8 cellular contexts compared by ENCODE assay signal in genomic region chr22:38172489-38173155, GRCh38. TPM values are rescaled to one million over a fixed set of nuclear protein-coding genes. Genes with fewer than 3 reads are reported as not detected.
A peak's percentile ranks its signal among the peaks of the same experiment; 100 is the strongest.
DNase-seq lines count a peak whose midpoint lies in the region; ATAC-seq and TF ChIP-seq lines count a peak whose summit lies in the region.

No MANE protein-coding gene starts in this region.

- no peak overlapping the region for H3K9ac ChIP-seq in mesendoderm (ENCODE audit: low read length)

- H4K8ac ChIP-seq in mesendoderm (ENCODE audit: low read depth, low read length): no peak overlapping the region

- peak; percentile 32 for ATAC-seq in CD4-positive, alpha-beta T cell (ENCODE audit: poor library complexity)
- ATAC-seq in GM19463 (IDR thresholded peaks at IDR 0.05; ENCODE audit: unreplicated experiment) (no peak), GM18868 (IDR thresholded peaks at IDR 0.05; ENCODE audit: unreplicated experiment) (no peak)

- no peak overlapping the region for H3K4me3 Mint-ChIP-seq in CD4-positive, alpha-beta T cell

- H3K4me1 ChIP-seq in SJSA1 (replicated peaks): peaks cover 62% of the 10 kb centered on the region
- peaks cover 25% of the 10 kb centered on the region for H3K4me1 ChIP-seq in osteoblast (ENCODE audit: insufficient read depth, low read length)
- no peaks in the 10 kb centered on the region for H3K4me1 ChIP-seq in mesendoderm (ENCODE audit: control insufficient read depth, low read depth, low read length)

- no peaks in the 10 kb centered on the region for H3K79me1 ChIP-seq in mesendoderm (ENCODE audit: low read length)

- peak in 3 of 10 experiments; percentile 7 to 34 (median 14) for DNase-seq in CD4-positive, alpha-beta T cell
- DNase-seq in SJSA1 (ENCODE audit: low read depth in 1 of 2, low spot score in 2 of 2): peak; percentile 64 to 68
- DNase-seq in dermis blood vessel endothelial cell: peak; percentile 99
- DNase-seq in osteoblast (ENCODE audit: insufficient read length, low spot score, missing footprints): peak; percentile 46
- no peak for DNase-seq in hippocampal formation (lab: John Stamatoyannopoulos, UW)
- DNase-seq in mesendoderm: no peak

- peaks cover 7% of the 10 kb centered on the region for H3K4me1 Mint-ChIP-seq in CD4-positive, alpha-beta T cell (ENCODE audit: low read depth)

- intact Hi-C loops in CD4-positive, alpha-beta T cell (cut with DNase I, micrococcal nuclease): no loop called here

- H3K27ac Mint-ChIP-seq in CD4-positive, alpha-beta T cell: no peak overlapping the region

- H3K27ac ChIP-seq in CD4-positive, alpha-beta T cell (ENCODE audit: low read depth, low read length): no peak overlapping the region
- H3K27ac ChIP-seq in SJSA1 (peak overlapping the region; percentile 37), osteoblast (ENCODE audit: low read depth, low read length) (no peak overlapping the region), mesendoderm (ENCODE audit: low read depth, low read length) (no peak overlapping the region)

- H3K4me2 ChIP-seq in osteoblast (ENCODE audit: insufficient read depth, low read length): no peak overlapping the region
- H3K4me2 ChIP-seq in mesendoderm (ENCODE audit: low read length): no peak overlapping the region

- POLR2A ChIA-PET in CD4-positive, alpha-beta T cell (lab: Charles Lee): no interaction called here

- no peaks in the 10 kb centered on the region for H4K20me1 ChIP-seq in osteoblast (ENCODE audit: insufficient read depth, low read length)

- H2AK5ac ChIP-seq in mesendoderm (ENCODE audit: low read length): no peak overlapping the region

- no peak overlapping the region for H3K56ac ChIP-seq in mesendoderm (ENCODE audit: low read length)

- H3K23ac ChIP-seq in mesendoderm (ENCODE audit: low read length): no peak overlapping the region

- H3K4me3 ChIP-seq in SJSA1: no peak overlapping the region
- no peak overlapping the region for H3K4me3 ChIP-seq in osteoblast (ENCODE audit: insufficient read depth, low read length)
- H3K4me3 ChIP-seq in mesendoderm (ENCODE audit: low read length): no peak overlapping the region

- peak overlapping the region; percentile 0 for H2AFZ ChIP-seq in osteoblast (ENCODE audit: low read length)

- H3K79me2 ChIP-seq in osteoblast (ENCODE audit: insufficient read depth, low read length) (no peaks in the 10 kb centered on the region), mesendoderm (ENCODE audit: control insufficient read depth, insufficient read depth, low read length) (no peaks in the 10 kb centered on the region)

- H2BK120ac ChIP-seq in mesendoderm (ENCODE audit: low read depth, low read length): no peak overlapping the region

- no peak overlapping the region for H3K18ac ChIP-seq in mesendoderm (ENCODE audit: low read length)

- H3K9me3 ChIP-seq in CD4-positive, alpha-beta T cell (ENCODE audit: control insufficient read depth, low read length): no peaks in the 10 kb centered on the region
- H3K9me3 ChIP-seq in SJSA1 (replicated peaks): no peaks in the 10 kb centered on the region
- no peaks in the 10 kb centered on the region for H3K9me3 ChIP-seq in osteoblast (ENCODE audit: low read depth, low read length)

- H3K36me3 ChIP-seq in SJSA1 (no peaks in the 10 kb centered on the region), osteoblast (ENCODE audit: insufficient read depth, low read length) (no peaks in the 10 kb centered on the region), mesendoderm (ENCODE audit: control insufficient read depth, insufficient read depth, low read length) (no peaks in the 10 kb centered on the region)

- WGBS in mesendoderm (ENCODE audit: extremely low coverage, insufficient coverage, low lambda C conversion rate): no CpG with 5 or more reads among the region's 18 CpGs

- TF ChIP-seq CTCF in CD4-positive, alpha-beta T cell (IDR thresholded peaks at IDR 0.05): no peak
- TF ChIP-seq CTCF in osteoblast (IDR thresholded peaks at IDR 0.05; ENCODE audit: extremely low read depth, low read depth, low read length): no peak

- H2BK15ac ChIP-seq in mesendoderm (replicated peaks; ENCODE audit: low read depth): no peak overlapping the region

- CTCF ChIA-PET in CD4-positive, alpha-beta T cell (lab: Charles Lee): interaction anchor here (1.6 kb wide), 1 partner anchor 42 kb away, joined by 3 read pairs; no protein-coding TSS in a partner anchor

- no peaks in the 10 kb centered on the region for H3K27me3 Mint-ChIP-seq in CD4-positive, alpha-beta T cell

- H2BK5ac ChIP-seq in mesendoderm (ENCODE audit: low read length): no peak overlapping the region

- H4K5ac ChIP-seq in mesendoderm (ENCODE audit: low read length): no peak overlapping the region

- H3K36me3 Mint-ChIP-seq in CD4-positive, alpha-beta T cell (ENCODE audit: low read depth): peaks cover 14% of the 10 kb centered on the region

- no peaks in the 10 kb centered on the region for H3K9me3 Mint-ChIP-seq in CD4-positive, alpha-beta T cell

- no peak overlapping the region for H3K4ac ChIP-seq in mesendoderm (ENCODE audit: low read depth, low read length)

- H3K27me3 ChIP-seq in CD4-positive, alpha-beta T cell (ENCODE audit: control insufficient read depth, insufficient read depth, low read length): no peaks in the 10 kb centered on the region
- H3K27me3 ChIP-seq in SJSA1 (replicated peaks): no peaks in the 10 kb centered on the region
- no peaks in the 10 kb centered on the region for H3K27me3 ChIP-seq in osteoblast (ENCODE audit: insufficient read depth, low read length)
- H3K27me3 ChIP-seq in mesendoderm (ENCODE audit: insufficient read depth, low read length, poor library complexity): no peaks in the 10 kb centered on the region

RNA-seq across cellular contexts. Expression of gene PLA2G6, which starts 9.0 kb away (rescaled TPM):
- 10 to 100 TPM; 48.8 to 50.2 TPM for total RNA-seq in CD4-positive, alpha-beta T cell
- total RNA-seq in SJSA1 (2014; rRNA removed; shearing (Covaris generic)): 1.0 and 2.5 TPM in 2 replicates
- total RNA-seq in dermis blood vessel endothelial cell (4.6 and 10.6 TPM in 2 replicates), osteoblast (12.3 and 17.7 TPM in 2 replicates)
- 2.4 TPM for polyA plus RNA-seq in mesendoderm (2013, experiment 1 of 2)
- 2.4 TPM for polyA plus RNA-seq in mesendoderm (2013, experiment 2 of 2)

RNA-seq across cellular contexts. Expression of gene MAFF, which starts 29.2 kb away (rescaled TPM):
- total RNA-seq in CD4-positive, alpha-beta T cell: 10 to 100 TPM; 25.6 to 27.3 TPM
- 45.7 and 52.1 TPM in 2 replicates for total RNA-seq in SJSA1 (2014; rRNA removed; shearing (Covaris generic))
- 96.3 and 164 TPM in 2 replicates for total RNA-seq in dermis blood vessel endothelial cell
- 16.5 and 22.4 TPM in 2 replicates for total RNA-seq in osteoblast
- polyA plus RNA-seq in mesendoderm (2013, experiment 1 of 2): 6.2 TPM
- 6.4 TPM for polyA plus RNA-seq in mesendoderm (2013, experiment 2 of 2)

Comparison
In these comparisons a context has a peak if more than half of its experiments do, and no peak if none do; other contexts are left out.
1. DNase-seq: peak in SJSA1 (2 of 2), dermis blood vessel endothelial cell (single experiment) and osteoblast (single experiment); none in hippocampal formation (0 of 2) and mesendoderm (single experiment).